Comparison of ENCODE assay signal across 15 cellular contexts in genomic region chr7:64802699-64803098, GRCh38.
"Had no signal": no experiment of that assay in that cellular context is flagged by ENCODE, and none has a peak within 500 bp of the region (broad histone marks: within the 10 kb centered on the region; RNA-seq: fewer than 3 reads in every experiment).

No MANE protein-coding gene starts in this region.

- H3K27ac ChIP-seq: cardiac muscle cell, gastroesophageal sphincter, sigmoid colon, upper lobe of right lung, WERI-Rb-1 had no signal

- H3K4me1 ChIP-seq: gastroesophageal sphincter, sigmoid colon, upper lobe of right lung had no signal

- H3K9me3 ChIP-seq: gastroesophageal sphincter, sigmoid colon, upper lobe of right lung had no signal

- DNase-seq: activated CD4-positive, alpha-beta T cell treated with anti-CD3 and anti-CD28 coated beads for 48 hours; activated naive CD4-positive, alpha-beta T cell treated with Interleukin-2 at 50 U/mL for 16 hours; activated naive CD8-positive, alpha-beta T cell treated with anti-CD3 and anti-CD28 coated beads, Interleukin-2, amount 50 U/mL, for 24 hours; effector CD4-positive, alpha-beta T cell; hippocampal formation; left cardiac atrium; nucleus accumbens; sigmoid colon; stimulated activated CD4-positive, alpha-beta T cell treated with anti-CD3 and anti-CD28 coated beads, Interleukin-2, amount 100 ng/mL, for 48 hours; upper lobe of right lung; WERI-Rb-1 had no signal

- H3K27me3 ChIP-seq: cardiac muscle cell, gastroesophageal sphincter, sigmoid colon, upper lobe of right lung had no signal

- ATAC-seq: activated naive CD8-positive, alpha-beta T cell treated with anti-CD3 and anti-CD28 coated beads, Interleukin-2, amount 50 U/mL, for 24 hours; gastroesophageal sphincter; left cardiac atrium; natural killer cell treated with Interleukin-12 subunit alpha and Interleukin-12 subunit beta and Interleukin-15 and Interleukin-18, amount 100 ng/mL, for 72 hours; upper lobe of right lung had no signal

- H3K4me3 ChIP-seq: cardiac muscle cell, gastroesophageal sphincter, lung, sigmoid colon, upper lobe of right lung had no signal
